13 cellular contexts compared by ENCODE assay signal in genomic region chr7:12031638-12032037, GRCh38.
DNase-seq lines count a peak whose midpoint lies in the region; ATAC-seq, FAIRE-seq and TF ChIP-seq lines count a peak whose summit lies in the region.
"Had no signal": no experiment of that assay in that cellular context is flagged by ENCODE, and none has a peak within 500 bp of the region (broad histone marks: within the 10 kb centered on the region; RNA-seq: fewer than 3 reads in every experiment).

No MANE protein-coding gene starts in this region.

- ATAC-seq in activated CD8-positive, alpha-beta T cell treated with anti-CD3 and anti-CD28 coated beads for 36 hours: peak; percentile 53
- ATAC-seq in activated CD8-positive, alpha-beta T cell treated with anti-CD3 and anti-CD28 coated beads, Interleukin-2, amount 10 ng/mL, durations not matched to agents 7 days and 5 days: no peak
- ATAC-seq in GM18858 (IDR thresholded peaks at IDR 0.05; ENCODE audit: unreplicated experiment) (no peak), HG03039 (IDR thresholded peaks at IDR 0.05; ENCODE audit: unreplicated experiment) (no peak)

- no peak for DNase-seq in activated CD8-positive, alpha-beta T cell treated with anti-CD3 and anti-CD28 coated beads for 36 hours
- no peak for DNase-seq in activated CD8-positive, alpha-beta T cell treated with anti-CD3 and anti-CD28 coated beads, Interleukin-2, amount 10 ng/mL, durations not matched to agents 7 days and 5 days
- peak; percentile 33 for DNase-seq in RPMI7951 (ENCODE audit: low read depth)
- DNase-seq in fibroblast of mammary gland (ENCODE audit: low read depth): peak; percentile 49
- DNase-seq in urothelium cell line (ENCODE audit: low spot score): peak; percentile 47
- no peak for DNase-seq in NCI-H69 (lab: John Stamatoyannopoulos, UW)
- DNase-seq: 8988T; activated CD4-positive, alpha-beta memory T cell treated with anti-CD3 and anti-CD28 coated beads for 36 hours; MG63; spleen had no signal

- intact Hi-C loops in activated CD8-positive, alpha-beta T cell treated with anti-CD3 and anti-CD28 coated beads for 36 hours (cut with micrococcal nuclease): no loop called here

- no peak for FAIRE-seq in urothelium cell line (lab: Jason Lieb, UNC)

- H3K36me3 Mint-ChIP-seq in activated CD8-positive, alpha-beta T cell treated with anti-CD3 and anti-CD28 coated beads for 36 hours (ENCODE audit: low read depth): no peaks in the 10 kb centered on the region
- H3K36me3 Mint-ChIP-seq in activated CD8-positive, alpha-beta T cell treated with anti-CD3 and anti-CD28 coated beads, Interleukin-2, amount 10 ng/mL, durations not matched to agents 7 days and 5 days (ENCODE audit: low read depth): no peaks in the 10 kb centered on the region
- H3K36me3 Mint-ChIP-seq: activated CD4-positive, alpha-beta memory T cell treated with anti-CD3 and anti-CD28 coated beads for 36 hours; activated naive CD4-positive, alpha-beta T cell treated with anti-CD3 and anti-CD28 coated beads, Interleukin-2, amount 50 U/mL, for 24 hours had no signal

- H3K4me3 ChIP-seq in fibroblast of mammary gland (ENCODE audit: control insufficient read depth, low read depth, low read length): no peak overlapping the region
- H3K4me3 ChIP-seq: MG63, spleen had no signal

- no peak overlapping the region for H3K27ac Mint-ChIP-seq in activated CD8-positive, alpha-beta T cell treated with anti-CD3 and anti-CD28 coated beads for 36 hours
- H3K27ac Mint-ChIP-seq in activated CD8-positive, alpha-beta T cell treated with anti-CD3 and anti-CD28 coated beads, Interleukin-2, amount 10 ng/mL, durations not matched to agents 7 days and 5 days: no peak overlapping the region
- H3K27ac Mint-ChIP-seq: activated CD4-positive, alpha-beta memory T cell treated with anti-CD3 and anti-CD28 coated beads for 36 hours; activated naive CD4-positive, alpha-beta T cell treated with anti-CD3 and anti-CD28 coated beads, Interleukin-2, amount 50 U/mL, for 24 hours had no signal

- TF ChIP-seq CTCF in activated CD8-positive, alpha-beta T cell treated with anti-CD3 and anti-CD28 coated beads for 36 hours (IDR thresholded peaks at IDR 0.05): no peak
- no peak for TF ChIP-seq CTCF in fibroblast of mammary gland (conservative IDR thresholded peaks at IDR 0.05; ENCODE audit: control insufficient read depth, insufficient read depth, low read depth, low read length)

- CTCF ChIA-PET in activated CD8-positive, alpha-beta T cell treated with anti-CD3 and anti-CD28 coated beads for 36 hours (lab: Charles Lee): no interaction called here
- CTCF ChIA-PET in activated CD8-positive, alpha-beta T cell treated with anti-CD3 and anti-CD28 coated beads, Interleukin-2, amount 10 ng/mL, durations not matched to agents 7 days and 5 days (lab: Charles Lee): no interaction called here

- H3K9me3 Mint-ChIP-seq in activated CD8-positive, alpha-beta T cell treated with anti-CD3 and anti-CD28 coated beads for 36 hours: no peaks in the 10 kb centered on the region
- H3K9me3 Mint-ChIP-seq in activated CD8-positive, alpha-beta T cell treated with anti-CD3 and anti-CD28 coated beads, Interleukin-2, amount 10 ng/mL, durations not matched to agents 7 days and 5 days (ENCODE audit: insufficient read depth): no peaks in the 10 kb centered on the region
- H3K9me3 Mint-ChIP-seq: activated CD4-positive, alpha-beta memory T cell treated with anti-CD3 and anti-CD28 coated beads for 36 hours; activated naive CD4-positive, alpha-beta T cell treated with anti-CD3 and anti-CD28 coated beads, Interleukin-2, amount 50 U/mL, for 24 hours had no signal

- H3K4me3 Mint-ChIP-seq in activated CD8-positive, alpha-beta T cell treated with anti-CD3 and anti-CD28 coated beads for 36 hours: no peak overlapping the region
- H3K4me3 Mint-ChIP-seq in activated CD8-positive, alpha-beta T cell treated with anti-CD3 and anti-CD28 coated beads, Interleukin-2, amount 10 ng/mL, durations not matched to agents 7 days and 5 days: no peak overlapping the region
- H3K4me3 Mint-ChIP-seq: activated CD4-positive, alpha-beta memory T cell treated with anti-CD3 and anti-CD28 coated beads for 36 hours; activated naive CD4-positive, alpha-beta T cell treated with anti-CD3 and anti-CD28 coated beads, Interleukin-2, amount 50 U/mL, for 24 hours had no signal

- no peaks in the 10 kb centered on the region for H3K4me1 Mint-ChIP-seq in activated CD8-positive, alpha-beta T cell treated with anti-CD3 and anti-CD28 coated beads for 36 hours (ENCODE audit: low read depth)
- H3K4me1 Mint-ChIP-seq in activated CD8-positive, alpha-beta T cell treated with anti-CD3 and anti-CD28 coated beads, Interleukin-2, amount 10 ng/mL, durations not matched to agents 7 days and 5 days (ENCODE audit: low read depth): no peaks in the 10 kb centered on the region
- H3K4me1 Mint-ChIP-seq: activated naive CD4-positive, alpha-beta T cell treated with anti-CD3 and anti-CD28 coated beads, Interleukin-2, amount 50 U/mL, for 24 hours had no signal

- POLR2A ChIA-PET in activated CD8-positive, alpha-beta T cell treated with anti-CD3 and anti-CD28 coated beads for 36 hours (lab: Charles Lee): no interaction called here
- POLR2A ChIA-PET in activated CD8-positive, alpha-beta T cell treated with anti-CD3 and anti-CD28 coated beads, Interleukin-2, amount 10 ng/mL, durations not matched to agents 7 days and 5 days (lab: Charles Lee): no interaction called here

- peaks cover 4% of the 10 kb centered on the region for H3K27me3 Mint-ChIP-seq in activated CD8-positive, alpha-beta T cell treated with anti-CD3 and anti-CD28 coated beads for 36 hours
- no peaks in the 10 kb centered on the region for H3K27me3 Mint-ChIP-seq in activated CD8-positive, alpha-beta T cell treated with anti-CD3 and anti-CD28 coated beads, Interleukin-2, amount 10 ng/mL, durations not matched to agents 7 days and 5 days (ENCODE audit: low read depth)

Comparison
In these comparisons a context has a peak if more than half of its experiments do, and no peak if none do; other contexts are left out.
1. DNase-seq: peak in RPMI7951 (single experiment), fibroblast of mammary gland (single experiment) and urothelium cell line (single experiment); none in activated CD8-positive, alpha-beta T cell treated with anti-CD3 and anti-CD28 coated beads for 36 hours (single experiment), activated CD8-positive, alpha-beta T cell treated with anti-CD3 and anti-CD28 coated beads, Interleukin-2, amount 10 ng/mL, durations not matched to agents 7 days and 5 days (single experiment) and NCI-H69 (single experiment).